ENCODE assay signal across 18 cellular contexts in the genomic region with DNA sequence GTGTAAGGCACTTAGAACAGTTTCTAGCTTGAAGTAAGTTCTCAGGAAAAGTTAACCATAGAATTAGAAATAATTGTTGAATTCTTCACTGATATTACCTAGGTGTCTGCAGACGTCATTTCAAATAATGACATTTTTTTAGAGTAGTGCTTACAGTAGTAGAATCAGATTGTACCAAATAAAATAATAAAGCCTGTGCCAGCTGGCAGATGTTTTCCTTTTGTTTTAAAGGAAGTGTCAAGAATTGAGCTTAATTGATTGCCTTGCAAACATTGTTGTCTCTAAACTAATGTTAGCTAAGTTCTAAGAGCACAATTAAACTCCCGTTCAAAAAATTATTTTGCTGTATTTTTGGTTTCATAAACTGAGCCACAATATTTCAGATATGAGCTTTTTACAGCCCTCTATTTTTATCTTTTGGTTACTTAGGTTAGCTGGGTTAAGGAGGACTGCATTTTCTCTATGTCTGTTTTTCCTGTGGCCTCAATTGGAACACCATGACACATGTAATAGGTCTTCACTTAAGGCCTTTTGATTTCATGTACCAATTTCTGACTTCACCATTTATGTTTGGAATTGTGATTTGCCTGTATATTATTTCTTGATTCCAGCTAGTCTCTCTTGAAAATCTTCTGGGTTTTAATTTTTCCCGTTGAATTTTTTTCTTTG.
DNase-seq lines count a peak whose midpoint lies in the region; ATAC-seq, FAIRE-seq and TF ChIP-seq lines count a peak whose summit lies in the region.
"Had no signal": no experiment of that assay in that cellular context is flagged by ENCODE, and none has a peak within 500 bp of the region (broad histone marks: within the 10 kb centered on the region; RNA-seq: fewer than 3 reads in every experiment).

No MANE protein-coding gene starts in this region.

- H4K20me1 ChIP-seq in OCI-LY7 (ENCODE audit: insufficient read depth, low read length), result no peaks in the 10 kb centered on the region

- POLR2A ChIA-PET in OCI-LY7 (lab: Charles Lee), result interaction anchor here (0.6 to 1.2 kb wide), 5 partner anchors 26 to 1806 kb away, joined by 3 to 9 read pairs (median 3); no protein-coding TSS in a partner anchor

- CTCF ChIA-PET in OCI-LY7 (lab: Charles Lee; ENCODE audit: unreplicated experiment), result no interaction called here

- intact Hi-C loops in OCI-LY7 (cut with micrococcal nuclease; ENCODE audit: unreplicated experiment), result no loop called here
- intact Hi-C loops in pancreas (cut with DNase I), result no loop called here
- intact Hi-C loops in sciatic nerve (cut with DNase I), result no loop called here
- intact Hi-C loops in kidney (cut with DNase I), result no loop called here

- TF ChIP-seq CTCF in OCI-LY7 (conservative IDR thresholded peaks at IDR 0.05; ENCODE audit: low read length) (no peak), pancreas (IDR thresholded peaks at IDR 0.05) (no peak), kidney (IDR thresholded peaks at IDR 0.05; ENCODE audit: borderline replicate concordance, extremely low read depth, insufficient read depth) (no peak)

- H3K79me2 ChIP-seq in OCI-LY7 (ENCODE audit: insufficient read depth, low read depth, low read length), result no peaks in the 10 kb centered on the region

- no peak overlapping the region for H3K9ac ChIP-seq in kidney (ENCODE audit: low read length in 2 of 2)

- no TSS peak for BruUV-seq in OCI-LY7 (replicated peaks; lab: Mats Ljungman, UMichigan)

- DNase-seq in COR-L47 (lab: John Stamatoyannopoulos, UW) (peak; percentile 4), OCI-LY7 (ENCODE audit: low spot score) (no peak), pancreas (peak in 1 of 6 donors; percentile 12), sciatic nerve (ENCODE audit: low spot score) (no peak), kidney (no peak), HPDE6-E6E7 (ENCODE audit: extremely low spot score) (no peak)
- no peak for DNase-seq in NK-92 treated with Interleukin-12 subunit alpha and Interleukin-12 subunit beta, amount 100 ng/mL, for 24 hours (lab: John Stamatoyannopoulos, UW)
- DNase-seq: CD4-positive, CD25-positive, alpha-beta regulatory T cell; DMS79 treated with DMSO at 0.1 percent for 48 hours; NCI-H1092 treated with DMSO at 0.1 percent for 48 hours; NCI-H1694 treated with DMSO at 0.1 percent for 48 hours; NCI-H345 had no signal

- peak overlapping the region; percentile 50; the same call in 1 of the 2 replicates for H3K4me2 ChIP-seq in OCI-LY7 (ENCODE audit: low read length)
- H3K4me2 ChIP-seq: A549 had no signal

- no peaks in the 10 kb centered on the region for H3K9me3 ChIP-seq in OCI-LY7 (ENCODE audit: low read length)
- H3K9me3 ChIP-seq in pancreas, result no peaks in the 10 kb centered on the region
- no peaks in the 10 kb centered on the region for H3K9me3 ChIP-seq in kidney (ENCODE audit: control insufficient read depth in 1 of 2, low read length in 2 of 2)
- H3K9me3 ChIP-seq: A549 had no signal

- H3K27ac ChIP-seq in OCI-LY7 (ENCODE audit: low read depth, low read length, poor library complexity, severe bottlenecking), result no peak overlapping the region
- peak overlapping the region in 2 of 4 donors; percentile 30 to 33 for H3K27ac ChIP-seq in pancreas
- no peak overlapping the region for H3K27ac ChIP-seq in kidney (ENCODE audit: low read depth in 2 of 2, low read length in 2 of 2)
- H3K27ac ChIP-seq: A549 had no signal

- H3K36me3 ChIP-seq in OCI-LY7 (ENCODE audit: insufficient read depth, low read length) (peaks cover 51% of the 10 kb centered on the region; the same call in 1 of the 2 replicates), pancreas (no peaks in the 10 kb centered on the region), kidney (ENCODE audit: control insufficient read depth in 1 of 2, insufficient read depth in 2 of 2, low read length in 2 of 2) (peaks cover 13 to 21% of the 10 kb centered on the region in 2 donors)

- H3K9me2 ChIP-seq in OCI-LY7 (ENCODE audit: insufficient read depth, low read length), result no peaks in the 10 kb centered on the region

- ATAC-seq in pancreas (peak; percentile 14 to 47 (median 31)), sciatic nerve (no peak)
- ATAC-seq: A549, HCT116, Panc1, Right ventricle myocardium inferior had no signal

- H3K27me3 ChIP-seq in pancreas, result no peaks in the 10 kb centered on the region

- H3K4me1 ChIP-seq in OCI-LY7 (ENCODE audit: insufficient read depth, low read length, poor library complexity, severe bottlenecking) (peaks cover 19% of the 10 kb centered on the region), pancreas (peaks cover 30 to 43% (median 35%) of the 10 kb centered on the region in 3 donors), kidney (ENCODE audit: control insufficient read depth in 1 of 2, insufficient read depth in 1 of 2, low read depth in 1 of 2, low read length in 2 of 2) (peaks cover 5 to 14% of the 10 kb centered on the region in 2 donors)

- H2AFZ ChIP-seq in OCI-LY7 (ENCODE audit: low read length), result no peak overlapping the region

- WGBS in pancreas, 2 donors, result 29 to 38% methylated on average over 3 of the region's 3 CpGs

- H3K4me3 ChIP-seq in OCI-LY7 (ENCODE audit: low read depth, low read length, poor library complexity, severe bottlenecking), result no peak overlapping the region
- H3K4me3 ChIP-seq in pancreas, result no peak overlapping the region
- H3K4me3 ChIP-seq in kidney (ENCODE audit: low read length in 2 of 2), result no peak overlapping the region
- H3K4me3 ChIP-seq: A549 had no signal

- FAIRE-seq in islet of Langerhans (lab: Jason Lieb, UNC), result peak; percentile 97
- FAIRE-seq in pancreas (lab: Jason Lieb, UNC), result no peak
- FAIRE-seq in kidney (lab: Jason Lieb, UNC), result no peak
- FAIRE-seq: A549, HTR-8/SVneo had no signal
